In the genomic region with DNA sequence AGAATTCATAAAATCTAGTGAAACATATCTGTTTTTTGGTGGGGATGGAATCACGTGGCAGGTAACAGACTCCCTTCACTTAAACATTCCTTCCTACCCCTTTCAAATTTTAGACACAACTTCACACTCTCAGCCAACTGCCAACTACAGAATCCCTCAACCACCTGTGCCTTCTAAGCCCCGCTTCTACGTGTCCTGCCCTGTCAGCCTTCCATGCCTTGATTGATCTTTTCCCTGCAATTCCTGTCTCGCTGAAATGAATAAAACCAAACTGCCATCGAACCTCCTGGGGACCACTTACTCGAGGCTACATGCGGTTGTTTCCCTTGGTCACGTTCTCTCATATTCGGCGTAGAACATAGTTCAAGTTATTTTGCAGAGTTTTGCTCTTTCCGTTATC, we compare ENCODE assay signal across 8 cellular contexts. TPM values are rescaled to one million over a fixed set of nuclear protein-coding genes. Genes with fewer than 3 reads are reported as not detected.
DNase-seq lines count a peak whose midpoint lies in the region; ATAC-seq, FAIRE-seq and TF ChIP-seq lines count a peak whose summit lies in the region.

No MANE protein-coding gene starts in this region.

- DNase-seq in SJCRH30 (peak in 1 of 2 experiments; percentile 15), fibroblast of peridontal ligament (ENCODE audit: extremely low read depth) (peak; percentile 10), psoas muscle (no peak), middle frontal gyrus (ENCODE audit: extremely low spot score, low spot score) (no peak), frontal cortex (ENCODE audit: low spot score in 2 of 2) (no peak)

- TF ChIP-seq CTCF in psoas muscle (IDR thresholded peaks at IDR 0.05): no peak

- FAIRE-seq in frontal cortex (lab: Jason Lieb, UNC): no peak

- H3K36me3 ChIP-seq in SJCRH30 (peaks cover 44% of the 10 kb centered on the region), psoas muscle (ENCODE audit: insufficient read depth in 1 of 2, low read depth in 1 of 2) (peaks cover 0 to 1% of the 10 kb centered on the region in 2 donors)

- peaks cover 15% of the 10 kb centered on the region; the same call in 1 of the 2 replicates for H3K9me3 ChIP-seq in SJCRH30 (replicated peaks)
- H3K9me3 ChIP-seq in psoas muscle: no peaks in the 10 kb centered on the region

- no peak for ATAC-seq in psoas muscle
- no peak for ATAC-seq in HG02759 (IDR thresholded peaks at IDR 0.05; ENCODE audit: unreplicated experiment)
- no peak for ATAC-seq in HG03095 (IDR thresholded peaks at IDR 0.05; ENCODE audit: unreplicated experiment)

- no peaks in the 10 kb centered on the region for H3K4me1 ChIP-seq in SJCRH30
- no peaks in the 10 kb centered on the region for H3K4me1 ChIP-seq in psoas muscle

- no peaks in the 10 kb centered on the region for H3K27me3 ChIP-seq in SJCRH30
- peaks cover 0 to 7% (median 0%) of the 10 kb centered on the region in 3 donors for H3K27me3 ChIP-seq in psoas muscle (ENCODE audit: insufficient read depth in 3 of 3, low read length in 2 of 3)

- peak overlapping the region; percentile 97; the same call in 1 of the 2 replicates for H3K4me3 ChIP-seq in GM08714 (ENCODE audit: low read length)
- peak overlapping the region; percentile 88 for H3K4me3 ChIP-seq in SJCRH30
- H3K4me3 ChIP-seq in psoas muscle: peak overlapping the region; percentile 78

- intact Hi-C loops in psoas muscle (cut with DNase I): no loop called here

- 20 to 29% (median 25%) methylated on average over 11 of the region's 11 CpGs for WGBS in psoas muscle, 3 donors

- H3K27ac ChIP-seq in SJCRH30: no peak overlapping the region
- no peak overlapping the region for H3K27ac ChIP-seq in psoas muscle

RNA-seq across cellular contexts. Expression of a gene that starts 1.2 kb away (rescaled TPM):
- total RNA-seq in SJCRH30 (2014; rRNA removed; shearing (Covaris generic)): 25.7 and 26.0 TPM in 2 replicates
- 1 to 10 TPM in 2 of 4 donors, under 1 TPM in 2; 0.36 to 2.9 (median 1.1) TPM for total RNA-seq in psoas muscle
- under 1 TPM in 2 of 3 donors, not detected in 1; 0.12 to 0.46 TPM for polyA plus RNA-seq in psoas muscle
- total RNA-seq in frontal cortex: 29.3 TPM

RNA-seq across cellular contexts. Expression of a gene that starts 7.6 kb away (rescaled TPM):
- total RNA-seq in SJCRH30 (2014; rRNA removed; shearing (Covaris generic)): 20.6 and 21.7 TPM in 2 replicates
- total RNA-seq in psoas muscle (1 to 10 TPM; 2.1 to 3.7 (median 2.7) TPM), frontal cortex (25.7 TPM)
- polyA plus RNA-seq in psoas muscle: 1 to 10 TPM; 1.0 to 2.1 (median 1.8) TPM

RNA-seq across cellular contexts. Expression of a gene that starts 15.2 kb away (rescaled TPM):
- total RNA-seq in SJCRH30 (2014; rRNA removed; shearing (Covaris generic)): 6.9 and 9.2 TPM in 2 replicates
- under 1 TPM in 3 of 4 donors, not detected in 1; 0.46 to 0.63 (median 0.52) TPM for total RNA-seq in psoas muscle
- 1 to 10 TPM in 1 of 3 donors, under 1 TPM in 2; 0.23 to 2.4 (median 0.44) TPM for polyA plus RNA-seq in psoas muscle
- 6.1 TPM for total RNA-seq in frontal cortex
